In genomic region chr16:80723981-80724380, GRCh38 we compare ENCODE assay signal across 24 cellular contexts.
"Had no signal": no experiment of that assay in that cellular context is flagged by ENCODE, and none has a peak within 500 bp of the region (broad histone marks: within the 10 kb centered on the region; RNA-seq: fewer than 3 reads in every experiment).

No MANE protein-coding gene starts in this region.

- H3K27me3 Mint-ChIP-seq: naive thymus-derived CD4-positive, alpha-beta T cell; stimulated activated naive CD8-positive, alpha-beta T cell treated with anti-CD3 and anti-CD28 coated beads, Interleukin-15, amount 100 ng/mL, for 72 hours had no signal

- H3K27me3 ChIP-seq: hepatocyte, spleen, testis, tibial nerve, upper lobe of right lung, vagina had no signal

- ATAC-seq: left cardiac atrium; left ventricle myocardium superior; naive thymus-derived CD4-positive, alpha-beta T cell; psoas muscle; sciatic nerve; stimulated activated naive B cell treated with anti-CD40 and anti-IgM and Interleukin-4, amounts not matched to agents 10 μg/mL and 1 μg/mL and 100 μg/mL, for 72 hours; stimulated activated naive CD8-positive, alpha-beta T cell treated with anti-CD3 and anti-CD28 coated beads, Interleukin-15, amount 100 ng/mL, for 72 hours; upper lobe of right lung had no signal

- H3K27ac Mint-ChIP-seq: endodermal cell; nephron progenitor cell; stimulated activated naive B cell treated with anti-CD40 and anti-IgM and Interleukin-4, amounts not matched to agents 10 μg/mL and 1 μg/mL and 100 μg/mL, for 72 hours had no signal

- H3K36me3 Mint-ChIP-seq: stimulated activated naive B cell treated with anti-CD40 and anti-IgM and Interleukin-4, amounts not matched to agents 10 μg/mL and 1 μg/mL and 100 μg/mL, for 72 hours had no signal

- H3K9me3 ChIP-seq: psoas muscle, testis had no signal

- DNase-seq: erythroblast; foreskin melanocyte; head of caudate nucleus; kidney; left cardiac atrium; left ventricle myocardium superior; naive thymus-derived CD4-positive, alpha-beta T cell; nephron progenitor cell; psoas muscle; retina; spleen; stimulated activated CD4-positive, alpha-beta T cell treated with anti-CD3 and anti-CD28 coated beads, Interleukin-15, amount 100 ng/mL, for 24 hours; stimulated activated CD4-positive, alpha-beta T cell treated with anti-CD3 and anti-CD28 coated beads, Interleukin-1b, Interleukin-23, amount 100 ng/mL, for 48 hours; stimulated activated CD4-positive, alpha-beta T cell treated with anti-CD3 and anti-CD28 coated beads, Interleukin-4, amount 100 ng/mL, for 24 hours; stimulated activated naive B cell treated with anti-CD40 and anti-IgM and Interleukin-4, amounts not matched to agents 10 μg/mL and 1 μg/mL and 100 μg/mL, for 72 hours; stimulated activated naive CD8-positive, alpha-beta T cell treated with anti-CD3 and anti-CD28 coated beads, Interleukin-15, amount 100 ng/mL, for 72 hours; testis; upper lobe of right lung had no signal

- H3K27ac ChIP-seq: coronary artery, hepatocyte, psoas muscle, spleen, testis, tibial nerve, upper lobe of right lung, vagina had no signal

- H3K4me1 Mint-ChIP-seq: endodermal cell, nephron progenitor cell had no signal

- H3K4me3 Mint-ChIP-seq: endodermal cell; naive thymus-derived CD4-positive, alpha-beta T cell; nephron progenitor cell; stimulated activated naive B cell treated with anti-CD40 and anti-IgM and Interleukin-4, amounts not matched to agents 10 μg/mL and 1 μg/mL and 100 μg/mL, for 72 hours; stimulated activated naive CD8-positive, alpha-beta T cell treated with anti-CD3 and anti-CD28 coated beads, Interleukin-15, amount 100 ng/mL, for 72 hours had no signal
